In the genomic region with DNA sequence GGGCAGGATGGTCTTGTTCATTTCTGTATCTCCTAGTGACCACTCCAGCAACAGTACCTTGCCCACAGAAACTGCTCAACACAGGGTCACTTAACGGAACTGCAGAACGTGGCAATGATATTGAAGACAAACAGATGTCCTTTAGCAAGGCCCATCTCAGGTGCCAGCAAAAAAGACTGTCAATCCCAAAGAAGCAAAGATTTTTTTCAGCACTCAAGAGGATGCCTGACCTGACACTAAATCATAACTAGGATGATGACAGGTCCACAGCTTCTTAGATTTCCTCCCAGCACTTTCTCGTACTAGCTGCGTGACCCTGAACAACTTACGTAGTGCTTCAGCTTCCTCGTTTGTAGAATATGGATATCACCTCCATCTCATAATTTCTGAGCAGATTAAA, we compare ENCODE assay signal across 30 cellular contexts.
"Had no signal": no experiment of that assay in that cellular context is flagged by ENCODE, and none has a peak within 500 bp of the region (broad histone marks: within the 10 kb centered on the region; RNA-seq: fewer than 3 reads in every experiment).

No MANE protein-coding gene starts in this region.

- H3K27me3 Mint-ChIP-seq: activated CD4-positive, alpha-beta T cell treated with anti-CD3 and anti-CD28 coated beads for 36 hours; naive B cell; progenitor cell of endocrine pancreas; type B pancreatic cell had no signal

- H3K9me3 Mint-ChIP-seq: activated T-cell treated with anti-CD3 and anti-CD28 coated beads, Interleukin-2, amount 50 U/mL, for 72 hours; naive B cell; T-helper 2 cell treated with Interferon-gamma antibody and Interleukin-4, amounts not matched to agents 5 μg/mL and 100 μg/mL, for 36 hours had no signal

- H3K4me1 ChIP-seq: breast epithelium, uterus had no signal

- H3K27ac ChIP-seq: breast epithelium, ovary, sigmoid colon, thoracic aorta, uterus had no signal

- H3K27me3 ChIP-seq: breast epithelium, ovary, sigmoid colon, uterus had no signal

- H3K36me3 ChIP-seq: breast epithelium, ovary, sigmoid colon, thoracic aorta, uterus had no signal

- H3K4me3 Mint-ChIP-seq: activated CD4-positive, alpha-beta T cell treated with anti-CD3 and anti-CD28 coated beads for 36 hours; activated T-cell treated with anti-CD3 and anti-CD28 coated beads, Interleukin-2, amount 50 U/mL, for 72 hours; mesothelial cell of epicardium; nephron progenitor cell; T-helper 2 cell treated with Interferon-gamma antibody and Interleukin-4, amounts not matched to agents 5 μg/mL and 100 μg/mL, for 36 hours; type B pancreatic cell had no signal

- FAIRE-seq: endothelial cell of umbilical vein, keratinocyte, small intestine had no signal

- H3K9me3 ChIP-seq: breast epithelium, ovary, sigmoid colon, thoracic aorta, uterus had no signal

- H3K27ac Mint-ChIP-seq: activated CD4-positive, alpha-beta T cell treated with anti-CD3 and anti-CD28 coated beads for 36 hours; activated naive CD4-positive, alpha-beta T cell treated with anti-CD3 and anti-CD28 coated beads, Interleukin-2, amount 50 U/mL, for 72 hours; activated T-cell treated with anti-CD3 and anti-CD28 coated beads, Interleukin-2, amount 50 U/mL, for 72 hours; mesothelial cell of epicardium; nephron progenitor cell; progenitor cell of endocrine pancreas; T-helper 2 cell treated with Interferon-gamma antibody and Interleukin-4, amounts not matched to agents 5 μg/mL and 100 μg/mL, for 36 hours; type B pancreatic cell had no signal

- H3K4me3 ChIP-seq: breast epithelium, ovary, sigmoid colon, thoracic aorta, uterus had no signal

- ATAC-seq: activated CD4-positive, alpha-beta T cell treated with anti-CD3 and anti-CD28 coated beads for 36 hours; activated naive CD4-positive, alpha-beta T cell treated with anti-CD3 and anti-CD28 coated beads, Interleukin-2, amount 50 U/mL, for 72 hours; activated T-cell treated with anti-CD3 and anti-CD28 coated beads, Interleukin-2, amount 50 U/mL, for 72 hours; left cardiac atrium; left ventricle myocardium superior; stimulated activated naive CD8-positive, alpha-beta T cell treated with anti-CD3 and anti-CD28 coated beads, Interleukin-15, Interleukin-2, amounts not matched to agents 100 U/mL and 50 U/mL, for 24 hours had no signal

- DNase-seq: activated CD4-positive, alpha-beta T cell treated with anti-CD3 and anti-CD28 coated beads for 36 hours; activated CD4-positive, CD25-positive, alpha-beta regulatory T cell; activated naive CD4-positive, alpha-beta T cell; activated T-cell treated with anti-CD3 and anti-CD28 coated beads for 4 hours; activated T-cell treated with anti-CD3 and anti-CD28 coated beads, Interleukin-2, amount 50 U/mL, for 72 hours; central memory CD4-positive, alpha-beta T cell; head of caudate nucleus; hippocampal formation; left cardiac atrium; left ventricle myocardium superior; mammary epithelial cell; naive B cell; nephron progenitor cell; ovary; retina; sigmoid colon; small intestine; stimulated activated CD4-positive, alpha-beta T cell treated with anti-CD3 and anti-CD28 coated beads, Interleukin-4, amount 100 ng/mL, for 4 hours; stimulated activated CD8-positive, alpha-beta memory T cell treated with anti-CD3 and anti-CD28 coated beads, Interleukin-4, amount 100 ng/mL, for 48 hours; stimulated activated naive CD8-positive, alpha-beta T cell treated with anti-CD3 and anti-CD28 coated beads, Interleukin-15, Interleukin-2, amounts not matched to agents 100 U/mL and 50 U/mL, for 24 hours; uterus had no signal
